ENCODE assay signal across 2 cellular contexts in the genomic region with DNA sequence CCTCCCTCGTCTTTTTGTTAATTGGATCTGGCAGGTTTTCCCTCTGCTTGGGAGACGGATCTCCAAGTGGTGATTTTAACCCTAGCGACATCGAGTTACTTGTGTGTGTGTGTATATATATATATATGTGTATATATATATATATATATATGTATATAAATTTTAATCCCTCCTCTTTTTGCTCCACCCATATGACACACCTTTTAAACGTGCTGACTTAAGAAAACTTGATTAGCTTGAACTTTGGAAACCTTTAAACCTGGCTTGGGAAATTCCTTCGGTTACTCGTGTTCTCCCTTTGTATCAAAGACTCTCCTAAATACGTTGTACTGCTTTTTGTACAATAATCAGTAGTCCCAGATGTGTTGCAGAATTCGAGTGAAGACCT.
TF ChIP-seq lines count a peak whose summit lies in the region.

No MANE protein-coding gene starts in this region.

TF ChIP-seq in IMR-90, 13 proteins besides CTCF, POLR2A, EP300 and RAD21:
- no peak for TF ChIP-seq MAZ (IDR thresholded peaks at IDR 0.05; ENCODE audit: borderline replicate concordance, low read depth, low read length)
- TF ChIP-seq MAFK (IDR thresholded peaks at IDR 0.05; ENCODE audit: low read depth, low read length), result no peak
- TF ChIP-seq CHD1 (IDR thresholded peaks at IDR 0.05; ENCODE audit: low read depth, low read length), result no peak
- no peak for TF ChIP-seq BHLHE40 (IDR thresholded peaks at IDR 0.05; ENCODE audit: low read depth, low read length)
- TF ChIP-seq SMC3 (IDR thresholded peaks at IDR 0.05; ENCODE audit: low read depth, low read length), result no peak
- TF ChIP-seq FOS (IDR thresholded peaks at IDR 0.05; ENCODE audit: low read depth, low read length), result no peak
- TF ChIP-seq RCOR1 (IDR thresholded peaks at IDR 0.05; ENCODE audit: insufficient replicate concordance, low read length), result no peak
- no peak for TF ChIP-seq RFX5 (IDR thresholded peaks at IDR 0.05; ENCODE audit: low read depth, low read length)
- TF ChIP-seq NFE2L2 (IDR thresholded peaks at IDR 0.05; ENCODE audit: low read depth, low read length), result no peak
- TF ChIP-seq, protein P1, sequence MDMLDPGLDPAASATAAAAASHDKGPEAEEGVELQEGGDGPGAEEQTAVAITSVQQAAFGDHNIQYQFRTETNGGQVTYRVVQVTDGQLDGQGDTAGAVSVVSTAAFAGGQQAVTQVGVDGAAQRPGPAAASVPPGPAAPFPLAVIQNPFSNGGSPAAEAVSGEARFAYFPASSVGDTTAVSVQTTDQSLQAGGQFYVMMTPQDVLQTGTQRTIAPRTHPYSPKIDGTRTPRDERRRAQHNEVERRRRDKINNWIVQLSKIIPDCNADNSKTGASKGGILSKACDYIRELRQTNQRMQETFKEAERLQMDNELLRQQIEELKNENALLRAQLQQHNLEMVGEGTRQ (IDR thresholded peaks at IDR 0.05; ENCODE audit: low read depth, low read length), result no peak
- TF ChIP-seq, protein P2, sequence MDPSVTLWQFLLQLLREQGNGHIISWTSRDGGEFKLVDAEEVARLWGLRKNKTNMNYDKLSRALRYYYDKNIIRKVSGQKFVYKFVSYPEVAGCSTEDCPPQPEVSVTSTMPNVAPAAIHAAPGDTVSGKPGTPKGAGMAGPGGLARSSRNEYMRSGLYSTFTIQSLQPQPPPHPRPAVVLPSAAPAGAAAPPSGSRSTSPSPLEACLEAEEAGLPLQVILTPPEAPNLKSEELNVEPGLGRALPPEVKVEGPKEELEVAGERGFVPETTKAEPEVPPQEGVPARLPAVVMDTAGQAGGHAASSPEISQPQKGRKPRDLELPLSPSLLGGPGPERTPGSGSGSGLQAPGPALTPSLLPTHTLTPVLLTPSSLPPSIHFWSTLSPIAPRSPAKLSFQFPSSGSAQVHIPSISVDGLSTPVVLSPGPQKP (IDR thresholded peaks at IDR 0.05; ENCODE audit: borderline replicate concordance, low read depth, low read length), result no peak
- TF ChIP-seq CEBPB (IDR thresholded peaks at IDR 0.05; ENCODE audit: low read depth, low read length), result no peak
- TF ChIP-seq MXI1 (IDR thresholded peaks at IDR 0.05; ENCODE audit: borderline replicate concordance, low read depth, low read length), result no peak

TF ChIP-seq in HEK293T, 16 proteins besides CTCF, POLR2A, EP300 and RAD21 (continued from another document):
- TF ChIP-seq HDGF (IDR thresholded peaks at IDR 0.05; ENCODE audit: borderline replicate concordance) (no peak), BHLHE40 (IDR thresholded peaks at IDR 0.05; ENCODE audit: borderline replicate concordance) (no peak), ZNF384 (IDR thresholded peaks at IDR 0.05) (no peak), SUZ12 (IDR thresholded peaks at IDR 0.05) (no peak), L3MBTL2 (conservative IDR thresholded peaks at IDR 0.05) (no peak), NFRKB (IDR thresholded peaks at IDR 0.05) (no peak), ARNT (IDR thresholded peaks at IDR 0.05) (no peak), CTBP1 (IDR thresholded peaks at IDR 0.05; ENCODE audit: borderline replicate concordance) (no peak), LEF1 (IDR thresholded peaks at IDR 0.05; ENCODE audit: borderline replicate concordance) (no peak), FOXA1 (IDR thresholded peaks at IDR 0.05) (no peak), TARDBP (IDR thresholded peaks at IDR 0.05) (no peak), FOXK2 (IDR thresholded peaks at IDR 0.05) (no peak)
- TF ChIP-seq, protein P3, sequence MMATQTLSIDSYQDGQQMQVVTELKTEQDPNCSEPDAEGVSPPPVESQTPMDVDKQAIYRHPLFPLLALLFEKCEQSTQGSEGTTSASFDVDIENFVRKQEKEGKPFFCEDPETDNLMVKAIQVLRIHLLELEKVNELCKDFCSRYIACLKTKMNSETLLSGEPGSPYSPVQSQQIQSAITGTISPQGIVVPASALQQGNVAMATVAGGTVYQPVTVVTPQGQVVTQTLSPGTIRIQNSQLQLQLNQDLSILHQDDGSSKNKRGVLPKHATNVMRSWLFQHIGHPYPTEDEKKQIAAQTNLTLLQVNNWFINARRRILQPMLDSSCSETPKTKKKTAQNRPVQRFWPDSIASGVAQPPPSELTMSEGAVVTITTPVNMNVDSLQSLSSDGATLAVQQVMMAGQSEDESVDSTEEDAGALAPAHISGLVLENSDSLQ (IDR thresholded peaks at IDR 0.05), result no peak
